27 cellular contexts compared by ENCODE assay signal in genomic region chr3:132017137-132017536, GRCh38. TPM values are rescaled to one million over a fixed set of nuclear protein-coding genes. Genes with fewer than 3 reads are reported as not detected.
DNase-seq lines count a peak whose midpoint lies in the region; ATAC-seq, FAIRE-seq and TF ChIP-seq lines count a peak whose summit lies in the region.
"Had no signal": no experiment of that assay in that cellular context is flagged by ENCODE, and none has a peak within 500 bp of the region (broad histone marks: within the 10 kb centered on the region; RNA-seq: fewer than 3 reads in every experiment).

No MANE protein-coding gene starts in this region.

- no peak overlapping the region for H4K5ac ChIP-seq in mesendoderm (ENCODE audit: low read length)

- no peak overlapping the region for H2BK15ac ChIP-seq in mesendoderm (replicated peaks; ENCODE audit: low read depth)

- H3K36me3 ChIP-seq in Caco-2 (ENCODE audit: control insufficient read depth, insufficient read depth, low read length) (no peaks in the 10 kb centered on the region), HEK293 (ENCODE audit: control insufficient read depth in 2 of 2, insufficient read depth in 1 of 2, low read length in 2 of 2) (no peaks in the 10 kb centered on the region), astrocyte (ENCODE audit: insufficient read depth, low read length) (no peaks in the 10 kb centered on the region), mesendoderm (ENCODE audit: control insufficient read depth, insufficient read depth, low read length) (no peaks in the 10 kb centered on the region)
- H3K36me3 ChIP-seq: BLaER1 treated with 17β-estradiol and CSF1 and Interleukin-3, amounts not matched to agents 10 nM and 100 nM had no signal

- H3K9ac ChIP-seq in astrocyte (ENCODE audit: low read length) (no peak overlapping the region), mesendoderm (ENCODE audit: low read length) (no peak overlapping the region)
- H3K9ac ChIP-seq: BLaER1 treated with 17β-estradiol and CSF1 and Interleukin-3, amounts not matched to agents 10 nM and 100 nM had no signal

- no peak overlapping the region for H2AK5ac ChIP-seq in mesendoderm (ENCODE audit: low read length)

- H3K4me1 Mint-ChIP-seq in Caco-2 (ENCODE audit: low read depth, unreplicated experiment) (peaks cover 12% of the 10 kb centered on the region), astrocyte (ENCODE audit: low read depth, unreplicated experiment) (peaks cover 13% of the 10 kb centered on the region)

- FAIRE-seq in astrocyte (lab: Jason Lieb, UNC): no peak
- FAIRE-seq: A204.1, D721Med, GM12878, GM12892, GM18507 had no signal

- no peak overlapping the region for H3K4ac ChIP-seq in mesendoderm (ENCODE audit: low read depth, low read length)

- H2BK120ac ChIP-seq in mesendoderm (ENCODE audit: low read depth, low read length): no peak overlapping the region

- H3K4me2 ChIP-seq in astrocyte (ENCODE audit: low read length) (no peak overlapping the region), mesendoderm (ENCODE audit: low read length) (no peak overlapping the region)

- no TSS peak for BruUV-seq in Caco-2 (replicated peaks; lab: Mats Ljungman, UMichigan)

- H3K9me3 Mint-ChIP-seq in Caco-2 (ENCODE audit: unreplicated experiment): peaks cover 12% of the 10 kb centered on the region
- peaks cover 1% of the 10 kb centered on the region for H3K9me3 Mint-ChIP-seq in astrocyte (ENCODE audit: unreplicated experiment)
- H3K9me3 Mint-ChIP-seq: CD4-positive, alpha-beta T cell; CD8-positive, alpha-beta T cell had no signal

- POLR2A ChIA-PET in Caco-2 (lab: Charles Lee) (no interaction called here), HEK293 (lab: Yijun Ruan, JAX) (no interaction called here)

- H3K18ac ChIP-seq in mesendoderm (ENCODE audit: low read length): peak overlapping the region; percentile 28

- H3K79me1 ChIP-seq in mesendoderm (ENCODE audit: low read length): no peaks in the 10 kb centered on the region

- H3K4me3 ChIP-seq in Caco-2 (ENCODE audit: low read depth, low read length) (no peak overlapping the region), HEK293 (ENCODE audit: low read depth, low read length) (no peak overlapping the region), astrocyte (ENCODE audit: insufficient read depth, low read depth, low read length) (no peak overlapping the region), mesendoderm (ENCODE audit: low read length) (no peak overlapping the region)
- H3K4me3 ChIP-seq: BLaER1 treated with 17β-estradiol and CSF1 and Interleukin-3, amounts not matched to agents 10 nM and 100 nM; GM12878 had no signal

- peak overlapping the region; percentile 5 for H3K27ac Mint-ChIP-seq in Caco-2 (ENCODE audit: unreplicated experiment)
- peak overlapping the region; percentile 64 for H3K27ac Mint-ChIP-seq in astrocyte (ENCODE audit: unreplicated experiment)
- H3K27ac Mint-ChIP-seq: CD4-positive, alpha-beta T cell; CD8-positive, alpha-beta T cell had no signal

- no peak overlapping the region for H3K27ac ChIP-seq in HEK293 (ENCODE audit: extremely low read depth, low read depth, low read length)
- no peak overlapping the region for H3K27ac ChIP-seq in astrocyte (ENCODE audit: low read depth, low read length)
- H3K27ac ChIP-seq in mesendoderm (ENCODE audit: low read depth, low read length): no peak overlapping the region
- H3K27ac ChIP-seq: BLaER1 treated with 17β-estradiol and CSF1 and Interleukin-3, amounts not matched to agents 10 nM and 100 nM; C4-2B had no signal

- H3K27me3 ChIP-seq in Caco-2 (replicated peaks; ENCODE audit: control insufficient read depth, insufficient read depth, low read length) (peaks cover 1% of the 10 kb centered on the region; the same call in 1 of the 2 replicates), astrocyte (ENCODE audit: insufficient read depth, low read length) (peaks cover 3% of the 10 kb centered on the region), mesendoderm (ENCODE audit: insufficient read depth, low read length, poor library complexity) (no peaks in the 10 kb centered on the region)
- H3K27me3 ChIP-seq: BLaER1 treated with 17β-estradiol and CSF1 and Interleukin-3, amounts not matched to agents 10 nM and 100 nM had no signal

- no peak overlapping the region for H3K56ac ChIP-seq in mesendoderm (ENCODE audit: low read length)

- no peak overlapping the region for H3K23ac ChIP-seq in mesendoderm (ENCODE audit: low read length)

- no peak for TF ChIP-seq CTCF in Caco-2 (IDR thresholded peaks at IDR 0.05; ENCODE audit: insufficient read depth in 1 of 2, low read depth in 1 of 2, low read length in 1 of 2, severe bottlenecking in 1 of 2, unreplicated experiment in 1 of 2)
- TF ChIP-seq CTCF in HEK293 (tag by site-specific recombination; IDR thresholded peaks at IDR 0.05): no peak
- TF ChIP-seq CTCF in astrocyte (IDR thresholded peaks at IDR 0.05; ENCODE audit: insufficient read depth, low read depth, low read length): no peak

- H3K4me3 Mint-ChIP-seq in Caco-2 (ENCODE audit: unreplicated experiment) (no peak overlapping the region), astrocyte (ENCODE audit: unreplicated experiment) (no peak overlapping the region)
- H3K4me3 Mint-ChIP-seq: CD4-positive, alpha-beta T cell; CD8-positive, alpha-beta T cell had no signal

- H4K20me1 ChIP-seq in astrocyte (ENCODE audit: insufficient read depth, low read length): no peaks in the 10 kb centered on the region
- H4K20me1 ChIP-seq: BLaER1 treated with 17β-estradiol and CSF1 and Interleukin-3, amounts not matched to agents 10 nM and 100 nM had no signal

- H3K9me3 ChIP-seq in Caco-2: no peaks in the 10 kb centered on the region
- no peaks in the 10 kb centered on the region for H3K9me3 ChIP-seq in HEK293 (ENCODE audit: control insufficient read depth, insufficient read depth, low read depth, low read length)
- H3K9me3 ChIP-seq in astrocyte (ENCODE audit: insufficient read depth, low read depth, low read length): no peaks in the 10 kb centered on the region
- H3K9me3 ChIP-seq: BLaER1 treated with 17β-estradiol and CSF1 and Interleukin-3, amounts not matched to agents 10 nM and 100 nM had no signal

- no peak overlapping the region for H2AFZ ChIP-seq in astrocyte (ENCODE audit: low read depth, low read length)

- intact Hi-C loops in Caco-2 (cut with micrococcal nuclease; ENCODE audit: unreplicated experiment) (no loop called here), sciatic nerve (cut with DNase I) (no loop called here), Right ventricle myocardium inferior (cut with DNase I) (no loop called here)

- DNase-seq in Caco-2 (no peak), astrocyte (ENCODE audit: low read depth) (no peak), mesendoderm (no peak), sciatic nerve (ENCODE audit: low spot score) (no peak), NCI-H1105 treated with DMSO at 0.1 percent for 48 hours (lab: John Stamatoyannopoulos, UW) (no peak), DMS153 (lab: John Stamatoyannopoulos, UW) (no peak), Right ventricle myocardium inferior (ENCODE audit: missing footprints) (no peak)
- DNase-seq: 8988T; ACHN; CD4-positive, alpha-beta T cell; CD8-positive, alpha-beta T cell; DMS53; DMS79; DND-41; GDM1 had no signal

- no peak overlapping the region for H4K8ac ChIP-seq in mesendoderm (ENCODE audit: low read depth, low read length)

- H3K27me3 Mint-ChIP-seq in Caco-2 (ENCODE audit: insufficient read depth, unreplicated experiment) (peaks cover 11% of the 10 kb centered on the region), astrocyte (ENCODE audit: low read depth, unreplicated experiment) (peaks cover 9% of the 10 kb centered on the region)

- H3K79me2 ChIP-seq in astrocyte (ENCODE audit: insufficient read depth, low read length): no peaks in the 10 kb centered on the region
- no peaks in the 10 kb centered on the region for H3K79me2 ChIP-seq in mesendoderm (ENCODE audit: control insufficient read depth, insufficient read depth, low read length)

- no peak for ATAC-seq in sciatic nerve
- no peak for ATAC-seq in Right ventricle myocardium inferior
- ATAC-seq: CD8-positive, alpha-beta T cell; GM12878 had no signal

- CTCF ChIA-PET in Caco-2 (lab: Charles Lee) (no interaction called here), HEK293 (lab: Yijun Ruan, JAX) (no interaction called here)

- H2BK5ac ChIP-seq in mesendoderm (ENCODE audit: low read length): no peak overlapping the region

- H3K4me1 ChIP-seq in Caco-2 (no peaks in the 10 kb centered on the region), HEK293 (ENCODE audit: control insufficient read depth, insufficient read depth, low read length) (no peaks in the 10 kb centered on the region), astrocyte (ENCODE audit: insufficient read depth, low read length) (no peaks in the 10 kb centered on the region), mesendoderm (ENCODE audit: control insufficient read depth, low read depth, low read length) (no peaks in the 10 kb centered on the region)

- H3K36me3 Mint-ChIP-seq in Caco-2 (ENCODE audit: insufficient read depth, unreplicated experiment) (no peaks in the 10 kb centered on the region), astrocyte (ENCODE audit: low read depth, unreplicated experiment) (no peaks in the 10 kb centered on the region)
- H3K36me3 Mint-ChIP-seq: CD8-positive, alpha-beta T cell had no signal

- WGBS in mesendoderm (ENCODE audit: extremely low coverage, insufficient coverage, low lambda C conversion rate): 98% methylated on average over 3 of the region's 3 CpGs

TF ChIP-seq in HEK293, 187 proteins besides CTCF, POLR2A, EP300 and RAD21 (continues in another document):
- TF ChIP-seq ZNF366 (tag by site-specific recombination; conservative IDR thresholded peaks at IDR 0.05): peak; percentile 59
- no peak for TF ChIP-seq SETDB1 (IDR thresholded peaks at IDR 0.05; ENCODE audit: insufficient read length, low read length)
- TF ChIP-seq ZBTB10 (tag by site-specific recombination; IDR thresholded peaks at IDR 0.05): no peak

RNA-seq across cellular contexts. Expression of gene CPNE4, which starts 17.7 kb away (rescaled TPM):
- total RNA-seq in Caco-2 (2022) (0.41 TPM in 1 of 2 replicates, not detected in the other), astrocyte (0.68 and 1.9 TPM in 2 replicates), sciatic nerve (0.18 TPM), Right ventricle myocardium inferior (41.0 TPM)
- polyA plus RNA-seq in mesendoderm (2013, experiment 1 of 2): 1.00 TPM
- 0.88 TPM for polyA plus RNA-seq in mesendoderm (2013, experiment 2 of 2)
- total RNA-seq: CD4-positive, alpha-beta T cell; CD8-positive, alpha-beta T cell; Daoy; G401 had no signal
- polyA plus RNA-seq: AG04450, BJ had no signal

Comparison
In these comparisons a context has a peak if more than half of its experiments do, and no peak if none do; other contexts are left out.
1. RNA of gene CPNE4, which starts 17.7 kb away (total RNA-seq): 41.0 TPM in Right ventricle myocardium inferior (single experiment); 0.68 to 1.9 TPM in astrocyte, 0.41 TPM in Caco-2 and 0.18 TPM in sciatic nerve (single experiment); every median in the first group is over 10 times any median in the second.